Comparison of ENCODE assay signal across 20 cellular contexts in the genomic region with DNA sequence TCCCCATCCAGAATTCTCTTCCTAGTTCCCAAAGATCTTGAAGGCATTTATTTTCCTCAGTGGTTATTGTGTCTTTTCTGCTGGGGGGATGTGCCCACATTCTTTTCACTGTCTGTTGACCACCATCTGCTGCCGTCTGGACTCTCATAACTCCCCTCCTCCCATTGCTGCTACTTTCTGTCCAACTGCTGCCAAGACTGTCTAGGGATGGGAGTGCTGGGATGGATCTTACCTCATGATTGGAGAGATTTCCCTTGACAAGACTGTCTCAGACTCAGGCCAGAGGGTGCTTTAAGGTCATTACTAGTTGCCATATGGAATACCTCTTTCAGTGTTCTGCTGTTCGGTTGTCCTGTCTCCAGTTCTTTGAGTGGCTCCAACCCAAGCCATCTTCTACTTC.
DNase-seq lines count a peak whose midpoint lies in the region; ATAC-seq and TF ChIP-seq lines count a peak whose summit lies in the region.
"Had no signal": no experiment of that assay in that cellular context is flagged by ENCODE, and none has a peak within 500 bp of the region (broad histone marks: within the 10 kb centered on the region; RNA-seq: fewer than 3 reads in every experiment).

No MANE protein-coding gene starts in this region.

- TF ChIP-seq CTCF in PC-9 (conservative IDR thresholded peaks at IDR 0.05) (no peak), nephron progenitor cell (IDR thresholded peaks at IDR 0.05) (no peak)

- peaks cover 3% of the 10 kb centered on the region for H3K27me3 Mint-ChIP-seq in nephron progenitor cell (ENCODE audit: low read depth, poor library complexity)
- H3K27me3 Mint-ChIP-seq: B cell had no signal

- H3K36me3 Mint-ChIP-seq in nephron progenitor cell (ENCODE audit: low read depth) = no peaks in the 10 kb centered on the region

- BruUV-seq in PC-9 (replicated peaks; lab: Mats Ljungman, UMichigan) = no TSS peak

- intact Hi-C loops in PC-9 (cut with micrococcal nuclease; ENCODE audit: unreplicated experiment) = loop anchor here (5.0 kb wide), 1 partner anchor 222 kb away; no protein-coding TSS in a partner anchor

- peaks cover 24% of the 10 kb centered on the region for H3K4me1 ChIP-seq in PC-9 (replicated peaks; ENCODE audit: insufficient read depth)
- H3K4me1 ChIP-seq: SJSA1 had no signal

- peaks cover 15% of the 10 kb centered on the region; the same call in 1 of the 2 replicates for H3F3A ChIP-seq in PC-9 (ENCODE audit: insufficient read depth, low read depth)

- peak overlapping the region; percentile 43 for H3K4me2 ChIP-seq in PC-9

- no peaks in the 10 kb centered on the region for H3K9me3 ChIP-seq in PC-9 (ENCODE audit: insufficient read depth, low read depth)
- H3K9me3 ChIP-seq: SJSA1 had no signal

- no peak for ATAC-seq in GM18870 (IDR thresholded peaks at IDR 0.05; ENCODE audit: unreplicated experiment)
- ATAC-seq in GM21825 (IDR thresholded peaks at IDR 0.05; ENCODE audit: unreplicated experiment) = no peak
- ATAC-seq: HepG2 had no signal

- CTCF ChIA-PET in PC-9 (lab: Charles Lee) = no interaction called here

- DNase-seq in DMS53 (lab: John Stamatoyannopoulos, UW) = peak; percentile 31
- no peak for DNase-seq in DMS53 treated with DMSO at 0.1 percent for 48 hours (lab: John Stamatoyannopoulos, UW; ENCODE audit: unreplicated experiment)
- DNase-seq in PC-9 = no peak
- DNase-seq in nephron progenitor cell = no peak
- DNase-seq in foreskin melanocyte = no peak
- DNase-seq: Calu3, GDM1, Karpas-422, NCI-H1436, NCI-H2171 treated with DMSO at 0.1 percent for 48 hours, NCI-H748 treated with DMSO at 0.1 percent for 48 hours, Right ventricle myocardium superior, RPMI8226 had no signal

- no peaks in the 10 kb centered on the region for H4K20me1 ChIP-seq in PC-9 (ENCODE audit: insufficient read depth)

- peaks cover 39% of the 10 kb centered on the region for H3K4me1 Mint-ChIP-seq in nephron progenitor cell

- H3K27ac Mint-ChIP-seq in nephron progenitor cell = peak overlapping the region; percentile 61
- H3K27ac Mint-ChIP-seq: B cell had no signal

- no peaks in the 10 kb centered on the region for H3K9me2 ChIP-seq in PC-9 (ENCODE audit: insufficient read depth)

- peak overlapping the region; percentile 37; the same call in 1 of the 2 replicates for H3K27ac ChIP-seq in PC-9
- H3K27ac ChIP-seq: 22Rv1, SJSA1 had no signal

- POLR2A ChIA-PET in PC-9 (lab: Charles Lee; ENCODE audit: unreplicated experiment) = no interaction called here

- H3K27me3 ChIP-seq in PC-9 (ENCODE audit: insufficient read depth, low read depth) = no peaks in the 10 kb centered on the region
- H3K27me3 ChIP-seq: SJSA1 had no signal

- H3K4me3 Mint-ChIP-seq in nephron progenitor cell = no peak overlapping the region
- H3K4me3 Mint-ChIP-seq: B cell had no signal

- no peak overlapping the region for H3K4me3 ChIP-seq in PC-9
- H3K4me3 ChIP-seq: GM12878, SJSA1 had no signal

- no peaks in the 10 kb centered on the region for H3K9me3 Mint-ChIP-seq in nephron progenitor cell

- no peaks in the 10 kb centered on the region for H3K36me3 ChIP-seq in PC-9 (ENCODE audit: low read depth)
- H3K36me3 ChIP-seq: SJSA1 had no signal

- H3K79me2 ChIP-seq in PC-9 (ENCODE audit: low read depth) = no peaks in the 10 kb centered on the region

- H2AFZ ChIP-seq in PC-9 = no peak overlapping the region
